17 cellular contexts compared by ENCODE assay signal in genomic region chr7:133778472-133778871, GRCh38.
DNase-seq lines count a peak whose midpoint lies in the region; ATAC-seq and TF ChIP-seq lines count a peak whose summit lies in the region.
"Had no signal": no experiment of that assay in that cellular context is flagged by ENCODE, and none has a peak within 500 bp of the region (broad histone marks: within the 10 kb centered on the region; RNA-seq: fewer than 3 reads in every experiment).

No MANE protein-coding gene starts in this region.

- no peak overlapping the region for H3K4me3 ChIP-seq in tibial artery
- H3K4me3 ChIP-seq: pancreas, SK-N-MC had no signal

- H3K9me3 Mint-ChIP-seq in activated T-helper 17 cell treated with anti-CD3 and anti-CD28 coated beads, Interleukin-2, amount 50 U/mL, for 72 hours: no peaks in the 10 kb centered on the region

- no peaks in the 10 kb centered on the region for H3K27me3 Mint-ChIP-seq in activated T-helper 17 cell treated with anti-CD3 and anti-CD28 coated beads, Interleukin-2, amount 50 U/mL, for 72 hours
- H3K27me3 Mint-ChIP-seq: CD4-positive, alpha-beta T cell had no signal

- H3K4me1 Mint-ChIP-seq in activated T-helper 17 cell treated with anti-CD3 and anti-CD28 coated beads, Interleukin-2, amount 50 U/mL, for 72 hours: no peaks in the 10 kb centered on the region

- H3K36me3 Mint-ChIP-seq in activated T-helper 17 cell treated with anti-CD3 and anti-CD28 coated beads, Interleukin-2, amount 50 U/mL, for 72 hours (ENCODE audit: low read depth): no peaks in the 10 kb centered on the region

- H3K27ac ChIP-seq in substantia nigra (ENCODE audit: low read depth, low read length, poor library complexity, severe bottlenecking) (no peak overlapping the region), tibial artery (no peak overlapping the region)
- H3K27ac ChIP-seq: pancreas, SK-N-MC had no signal

- no peaks in the 10 kb centered on the region for H3K27me3 ChIP-seq in tibial artery
- H3K27me3 ChIP-seq: pancreas had no signal

- DNase-seq in substantia nigra (lab: John Stamatoyannopoulos, UW) (no peak), SKM-1 treated with dmso at 0.1 percent for 144 hours (lab: John Stamatoyannopoulos, UW; ENCODE audit: unreplicated experiment) (no peak), tibial artery (no peak)
- DNase-seq: activated gamma-delta T cell treated with Interleukin-2 at 50 U/mL for 16 hours; CD4-positive, alpha-beta T cell; HCEC 1CT; mesendoderm; NCI-H1417 treated with DMSO at 0.1 percent for 48 hours; NCI-H69; pancreas; stimulated activated naive CD4-positive, alpha-beta T cell treated with Interleukin-2 at 50 U/mL for 16 hours had no signal

- no peaks in the 10 kb centered on the region for H3K9me3 ChIP-seq in tibial artery
- H3K9me3 ChIP-seq: pancreas had no signal

- no peaks in the 10 kb centered on the region for H3K4me1 ChIP-seq in tibial artery
- H3K4me1 ChIP-seq: pancreas had no signal

- no peak overlapping the region for H3K4me3 Mint-ChIP-seq in activated T-helper 17 cell treated with anti-CD3 and anti-CD28 coated beads, Interleukin-2, amount 50 U/mL, for 72 hours
- H3K4me3 Mint-ChIP-seq: CD4-positive, alpha-beta T cell had no signal

- TF ChIP-seq CTCF in tibial artery (IDR thresholded peaks at IDR 0.05): no peak

- intact Hi-C loops in tibial artery (cut with DNase I; ENCODE audit: low total_unique reads): no loop called here

- no peak overlapping the region for H3K27ac Mint-ChIP-seq in activated T-helper 17 cell treated with anti-CD3 and anti-CD28 coated beads, Interleukin-2, amount 50 U/mL, for 72 hours
- H3K27ac Mint-ChIP-seq: CD4-positive, alpha-beta T cell had no signal

- no peaks in the 10 kb centered on the region for H3K36me3 ChIP-seq in tibial artery
- H3K36me3 ChIP-seq: pancreas had no signal

- ATAC-seq in GM18870 (IDR thresholded peaks at IDR 0.05; ENCODE audit: unreplicated experiment) (peak; percentile 88), GM21423 (IDR thresholded peaks at IDR 0.05; ENCODE audit: unreplicated experiment) (peak; percentile 97), HG03039 (IDR thresholded peaks at IDR 0.05; ENCODE audit: unreplicated experiment) (peak; percentile 86)
- ATAC-seq in activated T-helper 17 cell treated with anti-CD3 and anti-CD28 coated beads, Interleukin-2, amount 50 U/mL, for 72 hours (replicated peaks): peak; percentile 67
- ATAC-seq: esophagus mucosa, pancreas had no signal
